Comparison of ENCODE assay signal across 21 cellular contexts in the genomic region with DNA sequence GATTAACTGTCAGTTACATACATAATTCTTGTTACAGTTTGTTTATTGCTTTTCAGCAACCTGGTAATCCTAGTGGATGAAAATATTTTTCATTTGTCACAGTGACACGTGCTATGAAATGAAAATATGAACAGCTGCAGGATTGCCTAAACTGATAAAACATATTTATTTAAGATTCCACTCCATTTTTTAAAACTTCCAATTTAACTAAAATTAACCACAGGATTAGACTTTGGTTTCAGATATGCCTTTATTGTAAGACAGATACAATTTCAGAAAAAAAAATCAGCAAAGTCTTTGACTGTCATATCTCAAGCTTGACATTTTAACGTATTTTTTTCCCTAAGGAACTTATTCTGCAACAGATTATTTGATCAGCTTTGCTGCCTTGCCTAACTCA.
DNase-seq lines count a peak whose midpoint lies in the region; ATAC-seq, FAIRE-seq and TF ChIP-seq lines count a peak whose summit lies in the region.
"Had no signal": no experiment of that assay in that cellular context is flagged by ENCODE, and none has a peak within 500 bp of the region (broad histone marks: within the 10 kb centered on the region; RNA-seq: fewer than 3 reads in every experiment).

No MANE protein-coding gene starts in this region.

- H3K9me3 ChIP-seq in GM23248 (ENCODE audit: low read depth), result no peaks in the 10 kb centered on the region
- H3K9me3 ChIP-seq in SJCRH30 (replicated peaks), result no peaks in the 10 kb centered on the region
- no peaks in the 10 kb centered on the region for H3K9me3 ChIP-seq in neural cell (ENCODE audit: low read length)
- H3K9me3 ChIP-seq: BE2C, BLaER1 had no signal

- no peak overlapping the region for H3K4me3 Mint-ChIP-seq in activated T-helper 17 cell treated with anti-CD3 and anti-CD28 coated beads, Interleukin-2, amount 50 U/mL, for 72 hours
- H3K4me3 Mint-ChIP-seq: CD14-positive monocyte; CD4-positive, alpha-beta memory T cell; CD4-positive, CD25-positive, alpha-beta regulatory T cell; CD8-positive, alpha-beta memory T cell had no signal

- H3K79me2 ChIP-seq in GM23248 (ENCODE audit: insufficient read depth) (no peaks in the 10 kb centered on the region), neural cell (replicated peaks; ENCODE audit: insufficient read depth, low read length) (no peaks in the 10 kb centered on the region)

- no peaks in the 10 kb centered on the region for H3K36me3 Mint-ChIP-seq in activated T-helper 17 cell treated with anti-CD3 and anti-CD28 coated beads, Interleukin-2, amount 50 U/mL, for 72 hours (ENCODE audit: low read depth)
- H3K36me3 Mint-ChIP-seq: CD14-positive monocyte; CD4-positive, alpha-beta memory T cell; CD4-positive, CD25-positive, alpha-beta regulatory T cell; CD8-positive, alpha-beta memory T cell had no signal

- TF ChIP-seq CTCF in neural cell (IDR thresholded peaks at IDR 0.05; ENCODE audit: poor library complexity, severe bottlenecking), result no peak

- H2AFZ ChIP-seq in GM23248 (0 out of 2 replicates have a peak overlapping the region, but pooled peaks have one; percentile 0), neural cell (ENCODE audit: low read depth, low read length) (no peak overlapping the region)

- no peak for TF ChIP-seq RAD21 in neural cell (conservative IDR thresholded peaks at IDR 0.05)

- H3K27me3 Mint-ChIP-seq in activated T-helper 17 cell treated with anti-CD3 and anti-CD28 coated beads, Interleukin-2, amount 50 U/mL, for 72 hours, result no peaks in the 10 kb centered on the region
- H3K27me3 Mint-ChIP-seq: CD4-positive, alpha-beta memory T cell; CD4-positive, CD25-positive, alpha-beta regulatory T cell; CD8-positive, alpha-beta memory T cell had no signal

- in situ Hi-C loops in GM23248 (cut with MboI), result no loop called here

- H3K9ac ChIP-seq in GM23248 (no peak overlapping the region), neural cell (ENCODE audit: low read length) (no peak overlapping the region)
- H3K9ac ChIP-seq: BLaER1 had no signal

- no peak overlapping the region for H3K27ac ChIP-seq in GM23248
- peak overlapping the region; percentile 23 for H3K27ac ChIP-seq in SJCRH30
- peak overlapping the region; percentile 9 for H3K27ac ChIP-seq in neural cell (ENCODE audit: low read length)
- H3K27ac ChIP-seq: BLaER1 had no signal

- FAIRE-seq in HTR-8/SVneo (lab: Jason Lieb, UNC), result no peak
- FAIRE-seq: GM12891, GM19239 had no signal

- no peak overlapping the region for H3K4me2 ChIP-seq in GM23248 (ENCODE audit: unreplicated experiment)
- no peak overlapping the region for H3K4me2 ChIP-seq in neural cell (ENCODE audit: low read length)
- H3K4me2 ChIP-seq: BLaER1 had no signal

- no peak for TF ChIP-seq EP300 in neural cell (conservative IDR thresholded peaks at IDR 0.05; ENCODE audit: poor library complexity, severe bottlenecking)

- H3K27me3 ChIP-seq in GM23248 (replicated peaks; ENCODE audit: insufficient read depth) (no peaks in the 10 kb centered on the region), SJCRH30 (no peaks in the 10 kb centered on the region), neural cell (ENCODE audit: insufficient read depth, low read depth, low read length) (no peaks in the 10 kb centered on the region)
- H3K27me3 ChIP-seq: BE2C, BLaER1 had no signal

- H3K9me2 ChIP-seq in GM23248 (ENCODE audit: insufficient read depth), result no peaks in the 10 kb centered on the region
- no peaks in the 10 kb centered on the region for H3K9me2 ChIP-seq in neural cell (ENCODE audit: insufficient read depth, low read length)

- H3K4me1 ChIP-seq in GM23248 (ENCODE audit: insufficient read depth), result no peaks in the 10 kb centered on the region
- peaks cover 27% of the 10 kb centered on the region for H3K4me1 ChIP-seq in SJCRH30
- H3K4me1 ChIP-seq: BE2C, BLaER1 had no signal

- H3F3A ChIP-seq in GM23248 (ENCODE audit: insufficient read depth) (no peaks in the 10 kb centered on the region), neural cell (ENCODE audit: insufficient read depth, low read length, poor library complexity, severe bottlenecking) (no peaks in the 10 kb centered on the region)

- H3K9me3 Mint-ChIP-seq in activated T-helper 17 cell treated with anti-CD3 and anti-CD28 coated beads, Interleukin-2, amount 50 U/mL, for 72 hours, result no peaks in the 10 kb centered on the region

- no peak overlapping the region for H3K27ac Mint-ChIP-seq in activated T-helper 17 cell treated with anti-CD3 and anti-CD28 coated beads, Interleukin-2, amount 50 U/mL, for 72 hours
- H3K27ac Mint-ChIP-seq: CD14-positive monocyte; CD4-positive, alpha-beta memory T cell; CD4-positive, CD25-positive, alpha-beta regulatory T cell; CD8-positive, alpha-beta memory T cell had no signal

- H3K4me1 Mint-ChIP-seq in activated T-helper 17 cell treated with anti-CD3 and anti-CD28 coated beads, Interleukin-2, amount 50 U/mL, for 72 hours, result no peaks in the 10 kb centered on the region
- H3K4me1 Mint-ChIP-seq: CD14-positive monocyte; CD4-positive, alpha-beta memory T cell; CD4-positive, CD25-positive, alpha-beta regulatory T cell; CD8-positive, alpha-beta memory T cell had no signal

- 55 to 65% methylated on average over 2 of the region's 2 CpGs for WGBS in GM23248 (ENCODE audit: low coverage in 1 of 2, low lambda C conversion rate in 2 of 2, missing lambda C conversion rate in 2 of 2), 2 experiments

- DNase-seq in GM23248, result no peak
- DNase-seq in SJCRH30, result peak in 1 of 2 experiments; percentile 60
- DNase-seq in H4 (ENCODE audit: low spot score), result no peak
- no peak for DNase-seq in HTR-8/SVneo (ENCODE audit: insufficient read length, low spot score)
- no peak for DNase-seq in cardiac septum (ENCODE audit: low spot score)
- DNase-seq: 8988T; ACHN; BE2C; C1 segment of cervical spinal cord; CD4-positive, alpha-beta memory T cell; CD4-positive, CD25-positive, alpha-beta regulatory T cell; CD8-positive, alpha-beta memory T cell; COR-L47; DMS79 treated with DMSO at 0.1 percent for 48 hours; GF-D8 had no signal

- H4K20me1 ChIP-seq in GM23248 (ENCODE audit: insufficient read depth) (no peaks in the 10 kb centered on the region), neural cell (ENCODE audit: insufficient read depth) (no peaks in the 10 kb centered on the region)
- H4K20me1 ChIP-seq: BLaER1 had no signal

- H3K4me3 ChIP-seq in GM23248, result no peak overlapping the region
- no peak overlapping the region for H3K4me3 ChIP-seq in SJCRH30
- H3K4me3 ChIP-seq in neural cell (ENCODE audit: low read length), result no peak overlapping the region
- H3K4me3 ChIP-seq: BLaER1 had no signal

- no peaks in the 10 kb centered on the region for H3K36me3 ChIP-seq in GM23248 (ENCODE audit: low read depth)
- H3K36me3 ChIP-seq in SJCRH30, result no peaks in the 10 kb centered on the region
- no peaks in the 10 kb centered on the region for H3K36me3 ChIP-seq in neural cell (ENCODE audit: insufficient read depth, low read length)
- H3K36me3 ChIP-seq: BE2C, BLaER1 had no signal

- intact Hi-C loops in cardiac septum (cut with DNase I), result no loop called here

- no peak for ATAC-seq in activated T-helper 17 cell treated with anti-CD3 and anti-CD28 coated beads, Interleukin-2, amount 50 U/mL, for 72 hours (replicated peaks)

TF ChIP-seq in neural cell, 6 proteins besides CTCF, POLR2A, EP300 and RAD21:
- TF ChIP-seq, protein P1, sequence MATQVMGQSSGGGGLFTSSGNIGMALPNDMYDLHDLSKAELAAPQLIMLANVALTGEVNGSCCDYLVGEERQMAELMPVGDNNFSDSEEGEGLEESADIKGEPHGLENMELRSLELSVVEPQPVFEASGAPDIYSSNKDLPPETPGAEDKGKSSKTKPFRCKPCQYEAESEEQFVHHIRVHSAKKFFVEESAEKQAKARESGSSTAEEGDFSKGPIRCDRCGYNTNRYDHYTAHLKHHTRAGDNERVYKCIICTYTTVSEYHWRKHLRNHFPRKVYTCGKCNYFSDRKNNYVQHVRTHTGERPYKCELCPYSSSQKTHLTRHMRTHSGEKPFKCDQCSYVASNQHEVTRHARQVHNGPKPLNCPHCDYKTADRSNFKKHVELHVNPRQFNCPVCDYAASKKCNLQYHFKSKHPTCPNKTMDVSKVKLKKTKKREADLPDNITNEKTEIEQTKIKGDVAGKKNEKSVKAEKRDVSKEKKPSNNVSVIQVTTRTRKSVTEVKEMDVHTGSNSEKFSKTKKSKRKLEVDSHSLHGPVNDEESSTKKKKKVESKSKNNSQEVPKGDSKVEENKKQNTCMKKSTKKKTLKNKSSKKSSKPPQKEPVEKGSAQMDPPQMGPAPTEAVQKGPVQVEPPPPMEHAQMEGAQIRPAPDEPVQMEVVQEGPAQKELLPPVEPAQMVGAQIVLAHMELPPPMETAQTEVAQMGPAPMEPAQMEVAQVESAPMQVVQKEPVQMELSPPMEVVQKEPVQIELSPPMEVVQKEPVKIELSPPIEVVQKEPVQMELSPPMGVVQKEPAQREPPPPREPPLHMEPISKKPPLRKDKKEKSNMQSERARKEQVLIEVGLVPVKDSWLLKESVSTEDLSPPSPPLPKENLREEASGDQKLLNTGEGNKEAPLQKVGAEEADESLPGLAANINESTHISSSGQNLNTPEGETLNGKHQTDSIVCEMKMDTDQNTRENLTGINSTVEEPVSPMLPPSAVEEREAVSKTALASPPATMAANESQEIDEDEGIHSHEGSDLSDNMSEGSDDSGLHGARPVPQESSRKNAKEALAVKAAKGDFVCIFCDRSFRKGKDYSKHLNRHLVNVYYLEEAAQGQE (IDR thresholded peaks at IDR 0.05; ENCODE audit: borderline replicate concordance), result no peak
- TF ChIP-seq POLR2AphosphoS5 (IDR thresholded peaks at IDR 0.05) (peak; percentile 22), TAF1 (IDR thresholded peaks at IDR 0.05; ENCODE audit: low read depth) (no peak), MXI1 (conservative IDR thresholded peaks at IDR 0.05; ENCODE audit: poor library complexity, severe bottlenecking) (no peak), EZH2 (IDR thresholded peaks at IDR 0.05; ENCODE audit: borderline replicate concordance, insufficient read depth, low read length, poor library complexity, severe bottlenecking) (no peak), SMC3 (conservative IDR thresholded peaks at IDR 0.05; ENCODE audit: poor library complexity) (no peak)
